Comparison of ENCODE assay signal across 1 cellular context in genomic region chr9:126527109-126527825, GRCh38.
TF ChIP-seq lines count a peak whose summit lies in the region.

No MANE protein-coding gene starts in this region.

TF ChIP-seq in HepG2, 621 proteins besides CTCF, POLR2A, EP300 and RAD21 (continued from another document and continues in another):
- TF ChIP-seq ZNF329 (CRISPR knock-in tag; IDR thresholded peaks at IDR 0.05; ENCODE audit: low read depth): no peak
- TF ChIP-seq, protein P1, sequence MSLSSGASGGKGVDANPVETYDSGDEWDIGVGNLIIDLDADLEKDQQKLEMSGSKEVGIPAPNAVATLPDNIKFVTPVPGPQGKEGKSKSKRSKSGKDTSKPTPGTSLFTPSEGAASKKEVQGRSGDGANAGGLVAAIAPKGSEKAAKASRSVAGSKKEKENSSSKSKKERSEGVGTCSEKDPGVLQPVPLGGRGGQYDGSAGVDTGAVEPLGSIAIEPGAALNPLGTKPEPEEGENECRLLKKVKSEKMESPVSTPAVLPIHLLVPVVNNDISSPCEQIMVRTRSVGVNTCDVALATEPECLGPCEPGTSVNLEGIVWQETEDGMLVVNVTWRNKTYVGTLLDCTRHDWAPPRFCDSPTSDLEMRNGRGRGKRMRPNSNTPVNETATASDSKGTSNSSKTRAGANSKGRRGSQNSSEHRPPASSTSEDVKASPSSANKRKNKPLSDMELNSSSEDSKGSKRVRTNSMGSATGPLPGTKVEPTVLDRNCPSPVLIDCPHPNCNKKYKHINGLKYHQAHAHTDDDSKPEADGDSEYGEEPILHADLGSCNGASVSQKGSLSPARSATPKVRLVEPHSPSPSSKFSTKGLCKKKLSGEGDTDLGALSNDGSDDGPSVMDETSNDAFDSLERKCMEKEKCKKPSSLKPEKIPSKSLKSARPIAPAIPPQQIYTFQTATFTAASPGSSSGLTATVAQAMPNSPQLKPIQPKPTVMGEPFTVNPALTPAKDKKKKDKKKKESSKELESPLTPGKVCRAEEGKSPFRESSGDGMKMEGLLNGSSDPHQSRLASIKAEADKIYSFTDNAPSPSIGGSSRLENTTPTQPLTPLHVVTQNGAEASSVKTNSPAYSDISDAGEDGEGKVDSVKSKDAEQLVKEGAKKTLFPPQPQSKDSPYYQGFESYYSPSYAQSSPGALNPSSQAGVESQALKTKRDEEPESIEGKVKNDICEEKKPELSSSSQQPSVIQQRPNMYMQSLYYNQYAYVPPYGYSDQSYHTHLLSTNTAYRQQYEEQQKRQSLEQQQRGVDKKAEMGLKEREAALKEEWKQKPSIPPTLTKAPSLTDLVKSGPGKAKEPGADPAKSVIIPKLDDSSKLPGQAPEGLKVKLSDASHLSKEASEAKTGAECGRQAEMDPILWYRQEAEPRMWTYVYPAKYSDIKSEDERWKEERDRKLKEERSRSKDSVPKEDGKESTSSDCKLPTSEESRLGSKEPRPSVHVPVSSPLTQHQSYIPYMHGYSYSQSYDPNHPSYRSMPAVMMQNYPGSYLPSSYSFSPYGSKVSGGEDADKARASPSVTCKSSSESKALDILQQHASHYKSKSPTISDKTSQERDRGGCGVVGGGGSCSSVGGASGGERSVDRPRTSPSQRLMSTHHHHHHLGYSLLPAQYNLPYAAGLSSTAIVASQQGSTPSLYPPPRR (CRISPR knock-in tag; IDR thresholded peaks at IDR 0.05; ENCODE audit: borderline replicate concordance): peak; percentile 64; the same call in 1 of the 2 replicates
- TF ChIP-seq HNF4G (IDR thresholded peaks at IDR 0.05; ENCODE audit: borderline replicate concordance, low read depth, low read length): peak; percentile 93
- peak; percentile 57; the same call in 1 of the 2 replicates for TF ChIP-seq HNF4G (CRISPR knock-in tag; IDR thresholded peaks at IDR 0.05; ENCODE audit: borderline replicate concordance, low read depth)
- TF ChIP-seq NR2F1 (CRISPR knock-in tag; IDR thresholded peaks at IDR 0.05): no peak
- 0 out of 2 replicates have a peak, but pooled peaks have one; percentile 59 for TF ChIP-seq HOXD1 (CRISPR knock-in tag; IDR thresholded peaks at IDR 0.05)
- TF ChIP-seq PAXIP1 (CRISPR knock-in tag; conservative IDR thresholded peaks at IDR 0.05): peak; percentile 93
- 0 out of 2 replicates have a peak, but pooled peaks have one; percentile 40 for TF ChIP-seq ZNF549 (CRISPR knock-in tag; IDR thresholded peaks at IDR 0.05)
- TF ChIP-seq, protein P2, sequence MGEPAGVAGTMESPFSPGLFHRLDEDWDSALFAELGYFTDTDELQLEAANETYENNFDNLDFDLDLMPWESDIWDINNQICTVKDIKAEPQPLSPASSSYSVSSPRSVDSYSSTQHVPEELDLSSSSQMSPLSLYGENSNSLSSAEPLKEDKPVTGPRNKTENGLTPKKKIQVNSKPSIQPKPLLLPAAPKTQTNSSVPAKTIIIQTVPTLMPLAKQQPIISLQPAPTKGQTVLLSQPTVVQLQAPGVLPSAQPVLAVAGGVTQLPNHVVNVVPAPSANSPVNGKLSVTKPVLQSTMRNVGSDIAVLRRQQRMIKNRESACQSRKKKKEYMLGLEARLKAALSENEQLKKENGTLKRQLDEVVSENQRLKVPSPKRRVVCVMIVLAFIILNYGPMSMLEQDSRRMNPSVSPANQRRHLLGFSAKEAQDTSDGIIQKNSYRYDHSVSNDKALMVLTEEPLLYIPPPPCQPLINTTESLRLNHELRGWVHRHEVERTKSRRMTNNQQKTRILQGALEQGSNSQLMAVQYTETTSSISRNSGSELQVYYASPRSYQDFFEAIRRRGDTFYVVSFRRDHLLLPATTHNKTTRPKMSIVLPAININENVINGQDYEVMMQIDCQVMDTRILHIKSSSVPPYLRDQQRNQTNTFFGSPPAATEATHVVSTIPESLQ (CRISPR knock-in tag; conservative IDR thresholded peaks at IDR 0.05): 0 out of 2 replicates have a peak, but pooled peaks have one; percentile 42
- no peak for TF ChIP-seq FOXO1 (CRISPR knock-in tag; IDR thresholded peaks at IDR 0.05)
- no peak for TF ChIP-seq SMAD9 (CRISPR knock-in tag; IDR thresholded peaks at IDR 0.05)
- TF ChIP-seq SIN3A (IDR thresholded peaks at IDR 0.05; ENCODE audit: borderline replicate concordance, low read depth, low read length): no peak
- TF ChIP-seq, protein P3, sequence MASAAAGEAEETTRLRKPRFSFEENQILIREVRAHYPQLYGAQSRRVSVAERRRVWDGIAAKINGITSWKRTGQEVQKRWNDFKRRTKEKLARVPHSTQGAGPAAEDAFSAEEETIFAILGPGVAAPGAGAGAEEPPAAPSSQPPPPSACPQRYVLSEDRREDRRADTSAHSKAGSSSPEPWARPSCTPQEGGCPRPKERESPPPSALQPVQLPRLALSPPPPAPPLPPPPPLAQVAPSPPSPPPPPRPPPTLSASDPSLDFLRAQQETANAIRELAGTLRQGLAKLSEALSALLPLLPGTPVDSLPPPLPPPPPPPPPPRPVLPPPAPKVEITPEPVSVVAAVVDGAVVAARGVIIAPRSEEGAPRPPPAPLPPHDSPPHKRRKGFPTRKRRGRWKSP (CRISPR knock-in tag; IDR thresholded peaks at IDR 0.05): no peak
- TF ChIP-seq ZNF597 (CRISPR knock-in tag; IDR thresholded peaks at IDR 0.05): no peak
- peak; percentile 20; the same call in 1 of the 2 replicates for TF ChIP-seq IRF2 (CRISPR knock-in tag; IDR thresholded peaks at IDR 0.05)
- no peak for TF ChIP-seq NFRKB (IDR thresholded peaks at IDR 0.05)
- TF ChIP-seq ZNF615 (CRISPR knock-in tag; IDR thresholded peaks at IDR 0.05; ENCODE audit: borderline replicate concordance): no peak
- TF ChIP-seq NRL (CRISPR knock-in tag; IDR thresholded peaks at IDR 0.05; ENCODE audit: borderline replicate concordance): no peak
- TF ChIP-seq RELA (CRISPR knock-in tag; IDR thresholded peaks at IDR 0.05): no peak
- TF ChIP-seq HDAC2 (CRISPR knock-in tag; IDR thresholded peaks at IDR 0.05): peak; percentile 76; the same call in 1 of the 2 replicates
- no peak for TF ChIP-seq ZNF253 (CRISPR knock-in tag; IDR thresholded peaks at IDR 0.05; ENCODE audit: borderline replicate concordance)
- TF ChIP-seq HNRNPK (IDR thresholded peaks at IDR 0.05; ENCODE audit: low read depth, low read length, poor library complexity, severe bottlenecking): no peak
- TF ChIP-seq, protein P4, sequence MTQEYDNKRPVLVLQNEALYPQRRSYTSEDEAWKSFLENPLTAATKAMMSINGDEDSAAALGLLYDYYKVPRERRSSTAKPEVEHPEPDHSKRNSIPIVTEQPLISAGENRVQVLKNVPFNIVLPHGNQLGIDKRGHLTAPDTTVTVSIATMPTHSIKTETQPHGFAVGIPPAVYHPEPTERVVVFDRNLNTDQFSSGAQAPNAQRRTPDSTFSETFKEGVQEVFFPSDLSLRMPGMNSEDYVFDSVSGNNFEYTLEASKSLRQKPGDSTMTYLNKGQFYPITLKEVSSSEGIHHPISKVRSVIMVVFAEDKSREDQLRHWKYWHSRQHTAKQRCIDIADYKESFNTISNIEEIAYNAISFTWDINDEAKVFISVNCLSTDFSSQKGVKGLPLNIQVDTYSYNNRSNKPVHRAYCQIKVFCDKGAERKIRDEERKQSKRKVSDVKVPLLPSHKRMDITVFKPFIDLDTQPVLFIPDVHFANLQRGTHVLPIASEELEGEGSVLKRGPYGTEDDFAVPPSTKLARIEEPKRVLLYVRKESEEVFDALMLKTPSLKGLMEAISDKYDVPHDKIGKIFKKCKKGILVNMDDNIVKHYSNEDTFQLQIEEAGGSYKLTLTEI (CRISPR knock-in tag; conservative IDR thresholded peaks at IDR 0.05): no peak
- TF ChIP-seq SALL1 (CRISPR knock-in tag; IDR thresholded peaks at IDR 0.05): peak; percentile 67
- TF ChIP-seq ZBTB21 (CRISPR knock-in tag; IDR thresholded peaks at IDR 0.05): no peak; the same call in 1 of the 2 replicates
- TF ChIP-seq CBX5 (CRISPR knock-in tag; IDR thresholded peaks at IDR 0.05; ENCODE audit: borderline replicate concordance): 0 out of 2 replicates have a peak, but pooled peaks have one; percentile 22
- TF ChIP-seq THAP9 (CRISPR knock-in tag; IDR thresholded peaks at IDR 0.05; ENCODE audit: borderline replicate concordance): no peak
- TF ChIP-seq PATZ1 (CRISPR knock-in tag; IDR thresholded peaks at IDR 0.05): peak; percentile 88
- 0 out of 2 replicates have a peak, but pooled peaks have one; percentile 5 for TF ChIP-seq KDM2A (CRISPR knock-in tag; IDR thresholded peaks at IDR 0.05; ENCODE audit: borderline replicate concordance, low read depth)
- TF ChIP-seq PAWR (CRISPR knock-in tag; IDR thresholded peaks at IDR 0.05; ENCODE audit: borderline replicate concordance): no peak
- TF ChIP-seq SRF (IDR thresholded peaks at IDR 0.05; ENCODE audit: low read depth, low read length): peak; percentile 51; the same call in 1 of the 2 replicates
- TF ChIP-seq ATF3 (CRISPR knock-in tag; IDR thresholded peaks at IDR 0.05): peak; percentile 47
- no peak for TF ChIP-seq ZZZ3 (CRISPR knock-in tag; IDR thresholded peaks at IDR 0.05; ENCODE audit: borderline replicate concordance)
